Comparison of ENCODE assay signal across 8 cellular contexts in the genomic region with DNA sequence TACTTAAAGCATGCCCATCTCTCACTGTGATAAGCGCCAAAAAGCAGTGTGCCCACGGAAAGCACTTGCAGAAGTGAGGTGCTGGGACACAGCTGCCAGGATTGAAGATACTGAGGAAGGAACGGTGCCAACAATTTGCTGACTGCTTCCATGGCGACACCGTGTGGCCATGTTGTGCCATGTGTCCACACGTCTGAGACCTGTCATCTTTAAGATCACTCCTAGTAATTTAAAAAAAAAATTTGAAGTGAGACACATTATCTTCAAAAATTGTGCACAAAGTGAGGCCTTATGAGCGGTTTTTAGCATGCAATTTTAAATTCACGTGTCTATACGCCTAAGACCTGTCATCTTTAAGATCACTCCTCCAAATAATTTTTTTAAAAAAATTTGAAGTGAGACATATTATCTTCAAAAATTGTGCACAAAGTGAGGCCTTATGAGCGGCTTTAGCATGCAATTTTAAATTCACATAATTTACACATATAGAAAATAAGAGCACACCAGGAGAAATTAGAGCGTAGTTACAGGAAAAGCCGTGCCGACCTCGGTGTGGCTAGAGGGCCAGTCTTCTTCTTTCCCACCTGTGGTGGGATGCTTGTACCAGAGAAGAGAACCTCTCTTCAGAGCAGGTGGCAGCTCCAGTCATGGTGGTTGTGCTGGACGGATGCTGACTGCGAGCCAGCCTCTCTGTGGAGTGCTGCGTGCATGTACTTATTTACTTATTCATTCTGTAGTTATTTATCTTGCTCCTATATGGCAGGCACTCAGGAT. TPM values are rescaled to one million over a fixed set of nuclear protein-coding genes. Genes with fewer than 3 reads are reported as not detected.
A peak's percentile ranks its signal among the peaks of the same experiment; 100 is the strongest.
DNase-seq lines count a peak whose midpoint lies in the region; ATAC-seq and TF ChIP-seq lines count a peak whose summit lies in the region.

No MANE protein-coding gene starts in this region.

- H3K4me1 Mint-ChIP-seq in activated B cell treated with CpG ODN at 0.5 μM for 24 hours = peaks cover 8% of the 10 kb centered on the region

- peaks cover 10% of the 10 kb centered on the region for H3K4me1 ChIP-seq in thymus (ENCODE audit: control insufficient read depth, insufficient read depth, low read length)

- H3K36me3 Mint-ChIP-seq in activated B cell treated with CpG ODN at 0.5 μM for 24 hours (ENCODE audit: low read depth) = no peaks in the 10 kb centered on the region

- no peak overlapping the region for H3K27ac Mint-ChIP-seq in activated B cell treated with CpG ODN at 0.5 μM for 24 hours

- peak overlapping the region; percentile 20 for H3K4me3 Mint-ChIP-seq in activated B cell treated with CpG ODN at 0.5 μM for 24 hours

- ATAC-seq in activated B cell treated with CpG ODN at 0.5 μM for 24 hours (ENCODE audit: low read depth) = peak; percentile 34
- no peak for ATAC-seq in HG02870 (IDR thresholded peaks at IDR 0.05; ENCODE audit: unreplicated experiment)

- no peaks in the 10 kb centered on the region for H3K36me3 ChIP-seq in thymus (ENCODE audit: control insufficient read depth, insufficient read depth)

- 48% methylated on average over 17 of the region's 17 CpGs for WGBS in thymus

- TF ChIP-seq CTCF in activated B cell treated with CpG ODN at 0.5 μM for 24 hours (IDR thresholded peaks at IDR 0.05) = no peak

- DNase-seq in NCI-H510A treated with DMSO at 0.1 percent for 48 hours (lab: John Stamatoyannopoulos, UW) (peak; percentile 4), NCI-H510A (lab: John Stamatoyannopoulos, UW) (no peak), NCI-H1105 treated with DMSO at 0.1 percent for 48 hours (lab: John Stamatoyannopoulos, UW) (peak; percentile 53), activated B cell treated with CpG ODN at 0.5 μM for 24 hours (no peak), dermis microvascular lymphatic vessel endothelial cell (ENCODE audit: low read depth in 2 of 2) (peak; percentile 61 to 84), midbrain (lab: John Stamatoyannopoulos, UW) (peak; percentile 57)

- POLR2A ChIA-PET in activated B cell treated with CpG ODN at 0.5 μM for 24 hours (lab: Charles Lee) = no interaction called here

- H3K9me3 Mint-ChIP-seq in activated B cell treated with CpG ODN at 0.5 μM for 24 hours = no peaks in the 10 kb centered on the region

- peak overlapping the region; percentile 12 for H3K4me3 ChIP-seq in thymus (ENCODE audit: low read length)

- H3K27ac ChIP-seq in thymus (ENCODE audit: low read depth) = no peak overlapping the region

- H3K27me3 ChIP-seq in thymus (ENCODE audit: control insufficient read depth, insufficient read depth) = no peaks in the 10 kb centered on the region

- peaks cover 15% of the 10 kb centered on the region for H3K27me3 Mint-ChIP-seq in activated B cell treated with CpG ODN at 0.5 μM for 24 hours

- H3K9me3 ChIP-seq in thymus (ENCODE audit: control insufficient read depth) = no peaks in the 10 kb centered on the region

- intact Hi-C loops in activated B cell treated with CpG ODN at 0.5 μM for 24 hours (cut with micrococcal nuclease) = no loop called here

- CTCF ChIA-PET in activated B cell treated with CpG ODN at 0.5 μM for 24 hours (lab: Charles Lee) = interaction anchor here (0.6 kb wide), 1 partner anchor 14 kb away, joined by 4 read pairs; no protein-coding TSS in a partner anchor

RNA-seq across cellular contexts. Expression of gene FLT4, which starts 21.4 kb away (rescaled TPM):
- total RNA-seq in activated B cell treated with CpG ODN at 0.5 μM for 24 hours (not detected in 2 replicates), dermis microvascular lymphatic vessel endothelial cell (236 and 480 TPM in 2 replicates)
- 3.4 TPM for polyA plus RNA-seq in thymus

Comparison
In these comparisons a context has a peak if more than half of its experiments do, and no peak if none do; other contexts are left out.
1. DNase-seq: peak in NCI-H510A treated with DMSO at 0.1 percent for 48 hours (single experiment), NCI-H1105 treated with DMSO at 0.1 percent for 48 hours (single experiment), dermis microvascular lymphatic vessel endothelial cell (2 of 2) and midbrain (single experiment); none in NCI-H510A (single experiment) and activated B cell treated with CpG ODN at 0.5 μM for 24 hours (single experiment).
2. RNA of gene FLT4, which starts 21.4 kb away (total RNA-seq): 236 to 480 TPM in dermis microvascular lymphatic vessel endothelial cell; not detected in activated B cell treated with CpG ODN at 0.5 μM for 24 hours; every median in the first group is over 100 times any median in the second.